11 cellular contexts compared by ENCODE assay signal in genomic region chr4:76753814-76754213, GRCh38.
DNase-seq lines count a peak whose midpoint lies in the region; ATAC-seq and TF ChIP-seq lines count a peak whose summit lies in the region.
"Had no signal": no experiment of that assay in that cellular context is flagged by ENCODE, and none has a peak within 500 bp of the region (broad histone marks: within the 10 kb centered on the region; RNA-seq: fewer than 3 reads in every experiment).

No MANE protein-coding gene starts in this region.

- ATAC-seq in GM19035 (IDR thresholded peaks at IDR 0.05; ENCODE audit: unreplicated experiment), result no peak
- ATAC-seq: CD8-positive, alpha-beta T cell had no signal

- POLR2A ChIA-PET in AG04450 (lab: Yijun Ruan, JAX), result interaction anchor here (0.6 to 2.2 kb wide), 18 partner anchors 9 to 319 kb away, joined by 3 to 30 read pairs (median 5); partner anchors contain the start of gene SEPTIN11

- CTCF ChIA-PET in AG04450 (lab: Charles Lee), result interaction anchor here (0.7 to 1.5 kb wide), 4 partner anchors 8 to 450 kb away, joined by 3 to 5 read pairs (median 3); no protein-coding TSS in a partner anchor

- H3K4me3 ChIP-seq in AG04450 (ENCODE audit: low read depth, low read length) (peak overlapping the region; percentile 5; the same call in 1 of the 2 replicates), epithelial cell of esophagus (ENCODE audit: low read length) (no peak overlapping the region)
- H3K4me3 ChIP-seq: pancreas had no signal

- peak overlapping the region; percentile 98 for H3K27ac ChIP-seq in AG04450 (ENCODE audit: low read depth, low read length)
- H3K27ac ChIP-seq: pancreas had no signal

- no peaks in the 10 kb centered on the region for H3K27me3 ChIP-seq in AG04450 (ENCODE audit: control insufficient read depth, insufficient read depth, low read length)
- H3K27me3 ChIP-seq: pancreas had no signal

- TF ChIP-seq CTCF in AG04450 (IDR thresholded peaks at IDR 0.05; ENCODE audit: low read depth, low read length) (no peak), epithelial cell of esophagus (IDR thresholded peaks at IDR 0.05; ENCODE audit: insufficient read depth, low read depth, low read length, missing control alignments) (no peak)

- H3K9me3 ChIP-seq in AG04450 (ENCODE audit: control insufficient read depth, insufficient read depth, low read length), result no peaks in the 10 kb centered on the region
- H3K9me3 ChIP-seq: pancreas had no signal

- DNase-seq in AG04450 (ENCODE audit: low read depth, low spot score), result peak; percentile 93
- DNase-seq in RKO (ENCODE audit: low spot score), result peak; percentile 65
- DNase-seq in epithelial cell of esophagus (ENCODE audit: low read depth), result peak; percentile 74
- peak; percentile 81 for DNase-seq in myocyte (ENCODE audit: low read depth)
- no peak for DNase-seq in NAMALWA (ENCODE audit: low spot score)
- no peak for DNase-seq in DMS53 (lab: John Stamatoyannopoulos, UW)
- DNase-seq in stimulated activated CD4-positive, alpha-beta T cell treated with anti-CD3 and anti-CD28 coated beads, Interleukin-4, amount 100 ng/mL, for 1 hour, result no peak
- DNase-seq: CD8-positive, alpha-beta T cell; NCI-H1417 treated with DMSO at 0.1 percent for 48 hours had no signal

Comparison
In these comparisons a context has a peak if more than half of its experiments do, and no peak if none do; other contexts are left out.
1. DNase-seq: peak in AG04450 (single experiment), RKO (single experiment), epithelial cell of esophagus (single experiment) and myocyte (single experiment); none in NAMALWA (single experiment), DMS53 (single experiment) and stimulated activated CD4-positive, alpha-beta T cell treated with anti-CD3 and anti-CD28 coated beads, Interleukin-4, amount 100 ng/mL, for 1 hour (single experiment).